ENCODE assay signal across 12 cellular contexts in genomic region chr14:81471062-81471461, GRCh38.
A peak's percentile ranks its signal among the peaks of the same experiment; 100 is the strongest.
DNase-seq lines count a peak whose midpoint lies in the region; ATAC-seq, FAIRE-seq and TF ChIP-seq lines count a peak whose summit lies in the region.
"Had no signal": no experiment of that assay in that cellular context is flagged by ENCODE, and none has a peak within 500 bp of the region (broad histone marks: within the 10 kb centered on the region; RNA-seq: fewer than 3 reads in every experiment).

No MANE protein-coding gene starts in this region.

- DNase-seq in CD8-positive, alpha-beta T cell = no peak
- DNase-seq in GM19239 (ENCODE audit: insufficient read length, low spot score) = no peak
- peak; percentile 21 for DNase-seq in T-helper 2 cell treated with Interferon-gamma antibody and Interleukin-4, amounts not matched to agents 5 μg/mL and 100 μg/mL, for 36 hours (ENCODE audit: low spot score)
- DNase-seq in GDM1 (lab: John Stamatoyannopoulos, UW) = no peak
- DNase-seq in NCI-H2081 treated with DMSO at 0.1 percent for 48 hours (lab: John Stamatoyannopoulos, UW) = no peak
- no peak for DNase-seq in SK-N-SH
- DNase-seq in kidney tubule cell (ENCODE audit: low spot score) = no peak
- DNase-seq: hypothalamus, Kasumi-1 had no signal

- no peak overlapping the region for H3K9ac ChIP-seq in SK-N-SH

- no peak overlapping the region for H3K4me3 Mint-ChIP-seq in CD8-positive, alpha-beta T cell
- peak overlapping the region; percentile 63 for H3K4me3 Mint-ChIP-seq in T-helper 2 cell treated with Interferon-gamma antibody and Interleukin-4, amounts not matched to agents 5 μg/mL and 100 μg/mL, for 36 hours

- peaks cover 3% of the 10 kb centered on the region for H3K36me3 ChIP-seq in CD8-positive, alpha-beta T cell (ENCODE audit: insufficient read depth, low read length)
- peaks cover 20 to 25% of the 10 kb centered on the region in 2 experiments for H3K36me3 ChIP-seq in SK-N-SH (replicated peaks in 1 of 2; ENCODE audit: control insufficient read depth in 1 of 2, insufficient read depth in 2 of 2, low read length in 1 of 2)

- H4K20me1 ChIP-seq in SK-N-SH (ENCODE audit: insufficient read depth) = no peaks in the 10 kb centered on the region

- 77% methylated on average over 7 of the region's 7 CpGs for WGBS in SK-N-SH (ENCODE audit: low lambda C conversion rate)

- no peak for TF ChIP-seq EP300 in SK-N-SH (IDR thresholded peaks at IDR 0.05; ENCODE audit: borderline replicate concordance in 1 of 2, low read depth in 1 of 2, low read length in 1 of 2)

- no peak overlapping the region for H3K4me2 ChIP-seq in SK-N-SH

- peak overlapping the region; percentile 49 for H3K27ac Mint-ChIP-seq in CD8-positive, alpha-beta T cell
- H3K27ac Mint-ChIP-seq in T-helper 2 cell treated with Interferon-gamma antibody and Interleukin-4, amounts not matched to agents 5 μg/mL and 100 μg/mL, for 36 hours = peak overlapping the region; percentile 45

- no peaks in the 10 kb centered on the region for H3K9me3 ChIP-seq in CD8-positive, alpha-beta T cell (ENCODE audit: low read length)
- H3K9me3 ChIP-seq in SK-N-SH = no peaks in the 10 kb centered on the region
- H3K9me3 ChIP-seq: right atrium auricular region had no signal

- peaks cover 12% of the 10 kb centered on the region for H3K36me3 Mint-ChIP-seq in CD8-positive, alpha-beta T cell
- peaks cover 34% of the 10 kb centered on the region for H3K36me3 Mint-ChIP-seq in T-helper 2 cell treated with Interferon-gamma antibody and Interleukin-4, amounts not matched to agents 5 μg/mL and 100 μg/mL, for 36 hours (ENCODE audit: low read depth)

- no peaks in the 10 kb centered on the region for H3K27me3 ChIP-seq in CD8-positive, alpha-beta T cell (ENCODE audit: insufficient read depth, low read length)
- no peaks in the 10 kb centered on the region for H3K27me3 ChIP-seq in SK-N-SH (ENCODE audit: insufficient read depth)
- H3K27me3 ChIP-seq: right atrium auricular region had no signal

- peaks cover 24% of the 10 kb centered on the region for H3K4me1 Mint-ChIP-seq in CD8-positive, alpha-beta T cell (ENCODE audit: low read depth)
- H3K4me1 Mint-ChIP-seq in T-helper 2 cell treated with Interferon-gamma antibody and Interleukin-4, amounts not matched to agents 5 μg/mL and 100 μg/mL, for 36 hours (ENCODE audit: low read depth) = peaks cover 50% of the 10 kb centered on the region

- no peaks in the 10 kb centered on the region for H3K9me2 ChIP-seq in SK-N-SH

- H3F3A ChIP-seq in SK-N-SH (replicated peaks; ENCODE audit: insufficient read depth) = no peaks in the 10 kb centered on the region

- no peak overlapping the region for H2AFZ ChIP-seq in SK-N-SH (ENCODE audit: low read depth)

- intact Hi-C loops in CD8-positive, alpha-beta T cell (cut with DNase I, micrococcal nuclease) = loop anchor here in 1 of 2 experiments (5.0 to 10.0 kb wide), 2 partner anchors 249 to 296 kb away; partner anchors contain the start of gene GTF2A1

- CTCF ChIA-PET in CD8-positive, alpha-beta T cell (lab: Charles Lee) = interaction anchor here (1.8 kb wide), 1 partner anchor 202 kb away, joined by 6 read pairs; no protein-coding TSS in a partner anchor
- CTCF ChIA-PET in SK-N-SH (lab: Yijun Ruan, JAX) = interaction anchor here (0.6 to 3.4 kb wide), 6 partner anchors 14 to 308 kb away, joined by 3 to 16 read pairs (median 4); no protein-coding TSS in a partner anchor

- H3K27me3 Mint-ChIP-seq in CD8-positive, alpha-beta T cell (ENCODE audit: low read depth) = no peaks in the 10 kb centered on the region
- H3K27me3 Mint-ChIP-seq in T-helper 2 cell treated with Interferon-gamma antibody and Interleukin-4, amounts not matched to agents 5 μg/mL and 100 μg/mL, for 36 hours (ENCODE audit: low read depth) = no peaks in the 10 kb centered on the region
- H3K27me3 Mint-ChIP-seq: CD4-positive, CD25-positive, alpha-beta regulatory T cell had no signal

- POLR2A ChIA-PET in CD8-positive, alpha-beta T cell (lab: Charles Lee) = no interaction called here
- POLR2A ChIA-PET in SK-N-SH (lab: Yijun Ruan, JAX) = no interaction called here

- TF ChIP-seq RAD21 in SK-N-SH (IDR thresholded peaks at IDR 0.05; ENCODE audit: low read length) = no peak

- H3K9me3 Mint-ChIP-seq in CD8-positive, alpha-beta T cell = no peaks in the 10 kb centered on the region
- H3K9me3 Mint-ChIP-seq in T-helper 2 cell treated with Interferon-gamma antibody and Interleukin-4, amounts not matched to agents 5 μg/mL and 100 μg/mL, for 36 hours = no peaks in the 10 kb centered on the region
- H3K9me3 Mint-ChIP-seq: CD4-positive, CD25-positive, alpha-beta regulatory T cell had no signal

- H3K4me1 ChIP-seq in CD8-positive, alpha-beta T cell (ENCODE audit: insufficient read depth, low read length) = peaks cover 19% of the 10 kb centered on the region
- no peaks in the 10 kb centered on the region; a peak in 1 of 4 replicates for H3K4me1 ChIP-seq in SK-N-SH (ENCODE audit: control insufficient read depth in 1 of 2, insufficient read depth in 2 of 2, low read depth in 1 of 2, low read length in 1 of 2)
- H3K4me1 ChIP-seq: right atrium auricular region had no signal

- TF ChIP-seq CTCF in CD8-positive, alpha-beta T cell (IDR thresholded peaks at IDR 0.05) = no peak
- TF ChIP-seq CTCF in SK-N-SH (IDR thresholded peaks at IDR 0.05) = no peak

- peak; percentile 98 for FAIRE-seq in GM19239 (lab: Jason Lieb, UNC)

- H3K27ac ChIP-seq in CD8-positive, alpha-beta T cell (ENCODE audit: low read depth, low read length) = no peak overlapping the region
- H3K27ac ChIP-seq in SK-N-SH (ENCODE audit: low read depth in 2 of 2, low read length in 1 of 2) = no peak overlapping the region
- H3K27ac ChIP-seq: right atrium auricular region had no signal

- no peak for ATAC-seq in CD8-positive, alpha-beta T cell
- ATAC-seq in HG02938 (IDR thresholded peaks at IDR 0.05; ENCODE audit: unreplicated experiment) = peak; percentile 30

- no peak overlapping the region for H3K4me3 ChIP-seq in CD8-positive, alpha-beta T cell (ENCODE audit: low read depth, low read length)
- no peak overlapping the region for H3K4me3 ChIP-seq in SK-N-SH (ENCODE audit: low read depth in 2 of 2, low read length in 1 of 2)
- H3K4me3 ChIP-seq: right atrium auricular region had no signal

- no peaks in the 10 kb centered on the region for H3K79me2 ChIP-seq in SK-N-SH (ENCODE audit: insufficient read depth)

TF ChIP-seq in SK-N-SH, 30 proteins besides CTCF, POLR2A, EP300 and RAD21 (continues in another document):
- TF ChIP-seq USF2 (IDR thresholded peaks at IDR 0.05; ENCODE audit: borderline replicate concordance, low read depth, low read length) = no peak
- no peak for TF ChIP-seq NFIC (IDR thresholded peaks at IDR 0.05; ENCODE audit: borderline replicate concordance)
- TF ChIP-seq RXRA (IDR thresholded peaks at IDR 0.05; ENCODE audit: borderline replicate concordance, low read depth) = no peak
- no peak for TF ChIP-seq NRF1 (IDR thresholded peaks at IDR 0.05; ENCODE audit: low read depth, low read length)
- no peak for TF ChIP-seq PBX3 (IDR thresholded peaks at IDR 0.05)
- no peak for TF ChIP-seq RFX5 (IDR thresholded peaks at IDR 0.05; ENCODE audit: low read length)
- no peak for TF ChIP-seq RCOR1 (IDR thresholded peaks at IDR 0.05; ENCODE audit: low read length)
- TF ChIP-seq CHD2 (IDR thresholded peaks at IDR 0.05; ENCODE audit: low read length, partially characterized antibody) = no peak
- no peak for TF ChIP-seq IRF3 (IDR thresholded peaks at IDR 0.05; ENCODE audit: low read depth, low read length)
